ENCODE assay signal across 9 cellular contexts in the genomic region with DNA sequence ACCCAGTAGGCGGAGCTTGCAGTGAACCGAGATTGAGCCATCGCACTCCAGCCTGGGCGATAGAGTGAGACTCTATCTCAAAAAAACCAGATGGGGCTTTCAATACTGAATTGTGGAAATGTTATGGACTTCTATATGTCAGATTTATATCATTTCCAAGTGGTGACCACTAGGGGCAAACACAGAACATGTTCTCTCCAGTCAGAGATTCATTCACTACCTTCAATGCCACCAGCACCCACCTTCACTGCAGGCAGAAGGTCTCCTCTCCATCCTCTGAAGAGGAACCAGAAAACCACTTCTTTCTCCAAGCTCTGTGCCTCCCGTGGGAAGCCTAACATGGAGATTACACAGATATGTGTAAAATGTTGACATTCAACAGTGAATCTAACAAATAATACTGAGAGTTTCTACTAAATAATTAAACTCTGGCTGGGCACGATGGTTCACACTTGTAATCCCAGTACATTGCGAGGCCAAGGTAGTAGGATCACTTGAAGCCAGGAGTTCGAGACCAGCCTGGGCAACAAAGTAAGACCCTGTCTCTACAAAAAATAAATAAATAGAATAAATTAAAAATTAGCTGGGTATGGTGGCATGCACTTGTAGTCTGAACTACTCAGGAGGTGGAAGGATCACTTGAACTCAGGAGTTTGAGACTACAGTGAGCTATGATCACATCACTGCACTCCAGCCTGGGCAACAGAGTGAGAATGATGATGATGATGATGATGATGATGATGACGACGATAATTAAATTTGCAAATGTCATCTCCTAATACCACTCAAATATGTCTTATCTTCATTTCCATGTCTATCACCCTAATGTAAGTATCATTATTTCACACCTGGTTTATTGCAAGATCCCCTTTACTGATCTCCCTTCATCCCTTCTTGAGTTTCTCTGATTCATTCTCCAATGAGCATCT.
DNase-seq lines count a peak whose midpoint lies in the region; ATAC-seq, FAIRE-seq and TF ChIP-seq lines count a peak whose summit lies in the region.
"Had no signal": no experiment of that assay in that cellular context is flagged by ENCODE, and none has a peak within 500 bp of the region (broad histone marks: within the 10 kb centered on the region; RNA-seq: fewer than 3 reads in every experiment).

No MANE protein-coding gene starts in this region.

- intact Hi-C loops in HCT116 (cut with micrococcal nuclease) = no loop called here

- peak; percentile 53 for TF ChIP-seq RAD21 in HCT116 (IDR thresholded peaks at IDR 0.05; ENCODE audit: low read depth)

- H3K27me3 ChIP-seq in HCT116 (ENCODE audit: insufficient read depth, low read length) = no peaks in the 10 kb centered on the region
- H3K27me3 ChIP-seq: BLaER1 treated with 17β-estradiol and CSF1 and Interleukin-3, amounts not matched to agents 10 nM and 100 nM had no signal

- POLR2A ChIA-PET in HCT116 (lab: Charles Lee) = no interaction called here

- no peak overlapping the region for H3K27ac ChIP-seq in HCT116 (ENCODE audit: low read depth, low read length)
- H3K27ac ChIP-seq: BLaER1 treated with 17β-estradiol and CSF1 and Interleukin-3, amounts not matched to agents 10 nM and 100 nM had no signal

- H4K20me1 ChIP-seq in HCT116 (ENCODE audit: insufficient read depth) = no peaks in the 10 kb centered on the region
- H4K20me1 ChIP-seq: BLaER1 treated with 17β-estradiol and CSF1 and Interleukin-3, amounts not matched to agents 10 nM and 100 nM had no signal

- no peak overlapping the region for H3K4me2 ChIP-seq in HCT116 (ENCODE audit: low read length)
- H3K4me2 ChIP-seq: BLaER1 treated with 17β-estradiol and CSF1 and Interleukin-3, amounts not matched to agents 10 nM and 100 nM had no signal

- no peaks in the 10 kb centered on the region for H3K9me3 ChIP-seq in HCT116 (ENCODE audit: control insufficient read depth in 1 of 2, insufficient read depth in 1 of 2, low read depth in 1 of 2, low read length in 2 of 2)
- H3K9me3 ChIP-seq: BLaER1 treated with 17β-estradiol and CSF1 and Interleukin-3, amounts not matched to agents 10 nM and 100 nM had no signal

- BruUV-seq in HCT116 (replicated peaks; lab: Mats Ljungman, UMichigan) = no TSS peak

- RAD21 ChIA-PET in HCT116 (lab: Charles Lee; ENCODE audit: low non-redundant PET in 1 of 2, low total read pairs in 2 of 2, uncharacterized antibody in 2 of 2, unreplicated experiment in 2 of 2) = no interaction called here

- CTCF ChIA-PET in HCT116 (lab: Charles Lee) = interaction anchor here (1.1 kb wide), 1 partner anchor 230 kb away, joined by 4 read pairs; no protein-coding TSS in a partner anchor

- H3K4me3 ChIP-seq in HCT116 (replicated peaks in 1 of 2; ENCODE audit: low read depth in 1 of 2, low read length in 2 of 2) (no peak overlapping the region), fibroblast of villous mesenchyme (ENCODE audit: low read depth, low read length) (no peak overlapping the region)
- H3K4me3 ChIP-seq: BLaER1 treated with 17β-estradiol and CSF1 and Interleukin-3, amounts not matched to agents 10 nM and 100 nM had no signal

- ATAC-seq in HCT116 (peak; percentile 95), HG03469 (IDR thresholded peaks at IDR 0.05; ENCODE audit: unreplicated experiment) (no peak)

- no peak overlapping the region for H2AFZ ChIP-seq in HCT116 (ENCODE audit: low read depth, low read length, poor library complexity, severe bottlenecking)

- DNase-seq in NCI-H1436 (lab: John Stamatoyannopoulos, UW) (peak; percentile 25), NCI-H1436 treated with DMSO at 0.1 percent for 48 hours (lab: John Stamatoyannopoulos, UW) (no peak), HCT116 (ENCODE audit: low read depth, low spot score) (peak; percentile 39), RKO (ENCODE audit: low spot score) (peak; percentile 63), fibroblast of villous mesenchyme (ENCODE audit: low read depth) (peak; percentile 17), GM12891 (ENCODE audit: insufficient read length, low spot score) (no peak)
- no peak for DNase-seq in activated CD4-positive, alpha-beta T cell treated with anti-CD3 and anti-CD28 coated beads, Interleukin-2, amount 50 U/mL, for 4 hours

- no peak overlapping the region for H3K9ac ChIP-seq in HCT116 (ENCODE audit: low read length)
- H3K9ac ChIP-seq: BLaER1 treated with 17β-estradiol and CSF1 and Interleukin-3, amounts not matched to agents 10 nM and 100 nM had no signal

- H3K79me2 ChIP-seq in HCT116 (ENCODE audit: insufficient read depth, low read length) = no peaks in the 10 kb centered on the region

- no peaks in the 10 kb centered on the region for H3K4me1 ChIP-seq in HCT116 (ENCODE audit: control insufficient read depth in 1 of 2, insufficient read depth in 2 of 2, low read length in 2 of 2)

- no peak for TF ChIP-seq POLR2A in HCT116 (IDR thresholded peaks at IDR 0.05; ENCODE audit: borderline replicate concordance, extremely low read depth, insufficient read depth, insufficient read length)
- no peak for TF ChIP-seq POLR2A in GM12891 (IDR thresholded peaks at IDR 0.05; ENCODE audit: low read depth, low read length)

- TF ChIP-seq CTCF in HCT116 (IDR thresholded peaks at IDR 0.05 in 2 of 3, conservative IDR thresholded peaks at IDR 0.05 in 1 of 3; ENCODE audit: borderline replicate concordance in 1 of 3, insufficient read depth in 1 of 3, low read depth in 2 of 3, low read length in 2 of 3) (peak; percentile 37 to 60 (median 56); a peak in 5 of 6 replicates), fibroblast of villous mesenchyme (IDR thresholded peaks at IDR 0.05; ENCODE audit: insufficient read depth, low read depth, low read length) (peak; percentile 67)

- no peaks in the 10 kb centered on the region for H3K9me2 ChIP-seq in HCT116 (ENCODE audit: insufficient read depth)

- FAIRE-seq in GM12891 (lab: Jason Lieb, UNC) = no peak

- no peaks in the 10 kb centered on the region for H3K36me3 ChIP-seq in HCT116 (ENCODE audit: control insufficient read depth in 1 of 2, insufficient read depth in 2 of 2, low read length in 2 of 2)
- H3K36me3 ChIP-seq: BLaER1 treated with 17β-estradiol and CSF1 and Interleukin-3, amounts not matched to agents 10 nM and 100 nM had no signal

TF ChIP-seq in HCT116, 20 proteins besides CTCF, POLR2A, EP300 and RAD21:
- TF ChIP-seq ELF1 (IDR thresholded peaks at IDR 0.05; ENCODE audit: borderline replicate concordance, low read depth) = no peak
- no peak for TF ChIP-seq TCF7L2 (IDR thresholded peaks at IDR 0.05; ENCODE audit: borderline replicate concordance, extremely low read depth, insufficient read depth, insufficient read length)
- TF ChIP-seq EZH2phosphoT487 (IDR thresholded peaks at IDR 0.05; ENCODE audit: borderline replicate concordance) = no peak
- TF ChIP-seq FOSL1 (IDR thresholded peaks at IDR 0.05; ENCODE audit: low read depth) = no peak
- no peak for TF ChIP-seq SRF (IDR thresholded peaks at IDR 0.05; ENCODE audit: low read depth)
- TF ChIP-seq JUND (IDR thresholded peaks at IDR 0.05) = no peak
- no peak for TF ChIP-seq YY1 (IDR thresholded peaks at IDR 0.05; ENCODE audit: extremely low read depth, insufficient replicate concordance, low read depth, low read length)

TF ChIP-seq in GM12891, 5 proteins besides CTCF, POLR2A, EP300 and RAD21:
- TF ChIP-seq PAX5 (IDR thresholded peaks at IDR 0.05; ENCODE audit: insufficient read depth, low read length, severe bottlenecking) (no peak), SPI1 (IDR thresholded peaks at IDR 0.05; ENCODE audit: low read depth, low read length) (no peak), POLR2AphosphoS5 (IDR thresholded peaks at IDR 0.05; ENCODE audit: low read depth, low read length) (no peak), POU2F2 (IDR thresholded peaks at IDR 0.05; ENCODE audit: low read depth, low read length) (no peak), TAF1 (IDR thresholded peaks at IDR 0.05; ENCODE audit: low read depth, low read length) (no peak)

Comparison
In these comparisons a context has a peak if more than half of its experiments do, and no peak if none do; other contexts are left out.
1. DNase-seq: peak in NCI-H1436 (single experiment), HCT116 (single experiment), RKO (single experiment) and fibroblast of villous mesenchyme (single experiment); none in NCI-H1436 treated with DMSO at 0.1 percent for 48 hours (single experiment), GM12891 (single experiment) and activated CD4-positive, alpha-beta T cell treated with anti-CD3 and anti-CD28 coated beads, Interleukin-2, amount 50 U/mL, for 4 hours (0 of 2).